In genomic region chr19:4971816-4972495, GRCh38 we compare ENCODE assay signal across 9 cellular contexts. TPM values are rescaled to one million over a fixed set of nuclear protein-coding genes. Genes with fewer than 3 reads are reported as not detected.
A peak's percentile ranks its signal among the peaks of the same experiment; 100 is the strongest.
DNase-seq lines count a peak whose midpoint lies in the region; ATAC-seq and TF ChIP-seq lines count a peak whose summit lies in the region.
"Had no signal": no experiment of that assay in that cellular context is flagged by ENCODE, and none has a peak within 500 bp of the region (broad histone marks: within the 10 kb centered on the region; RNA-seq: fewer than 3 reads in every experiment).

No MANE protein-coding gene starts in this region.

- POLR2A ChIA-PET in activated CD4-positive, alpha-beta T cell treated with anti-CD3 and anti-CD28 coated beads, Interleukin-2, amount 10 ng/mL, durations not matched to agents 7 days and 5 days (lab: Charles Lee), result no interaction called here
- POLR2A ChIA-PET in activated CD8-positive, alpha-beta T cell treated with anti-CD3 and anti-CD28 coated beads, Interleukin-2, amount 10 ng/mL, durations not matched to agents 7 days and 5 days (lab: Charles Lee), result interaction anchor here (0.9 kb wide), 1 partner anchor 59 kb away, joined by 4 read pairs; no protein-coding TSS in a partner anchor

- H3K9me3 Mint-ChIP-seq in activated CD4-positive, alpha-beta T cell treated with anti-CD3 and anti-CD28 coated beads, Interleukin-2, amount 10 ng/mL, durations not matched to agents 7 days and 5 days, result no peaks in the 10 kb centered on the region
- no peaks in the 10 kb centered on the region for H3K9me3 Mint-ChIP-seq in activated CD8-positive, alpha-beta T cell treated with anti-CD3 and anti-CD28 coated beads, Interleukin-2, amount 10 ng/mL, durations not matched to agents 7 days and 5 days (ENCODE audit: insufficient read depth)
- H3K9me3 Mint-ChIP-seq in stimulated activated memory B cell treated with anti-CD40 and anti-IgM and Interleukin-4, amounts not matched to agents 10 μg/mL and 1 μg/mL and 100 μg/mL, for 72 hours, result no peaks in the 10 kb centered on the region

- DNase-seq in activated CD4-positive, alpha-beta T cell treated with anti-CD3 and anti-CD28 coated beads, Interleukin-2, amount 10 ng/mL, durations not matched to agents 7 days and 5 days, result no peak
- DNase-seq in activated CD4-positive, alpha-beta T cell treated with anti-CD3 and anti-CD28 coated beads, Interleukin-2, amount 50 U/mL, for 4 hours, result no peak
- DNase-seq in activated CD8-positive, alpha-beta T cell treated with anti-CD3 and anti-CD28 coated beads, Interleukin-2, amount 10 ng/mL, durations not matched to agents 7 days and 5 days, result no peak
- no peak for DNase-seq in hepatocyte (ENCODE audit: low spot score)
- no peak for DNase-seq in T-helper 9 cell
- DNase-seq in NCI-H82 treated with DMSO at 0.1 percent for 48 hours (lab: John Stamatoyannopoulos, UW; ENCODE audit: unreplicated experiment), result no peak
- DNase-seq in cerebellar cortex (ENCODE audit: low spot score), result no peak
- DNase-seq: NCI-H524 treated with DMSO at 0.1 percent for 48 hours had no signal

- H3K4me3 ChIP-seq in hepatocyte, result no peak overlapping the region

- no peak overlapping the region for H3K27ac Mint-ChIP-seq in activated CD4-positive, alpha-beta T cell treated with anti-CD3 and anti-CD28 coated beads, Interleukin-2, amount 10 ng/mL, durations not matched to agents 7 days and 5 days
- H3K27ac Mint-ChIP-seq in activated CD8-positive, alpha-beta T cell treated with anti-CD3 and anti-CD28 coated beads, Interleukin-2, amount 10 ng/mL, durations not matched to agents 7 days and 5 days, result no peak overlapping the region
- peak overlapping the region; percentile 82 for H3K27ac Mint-ChIP-seq in stimulated activated memory B cell treated with anti-CD40 and anti-IgM and Interleukin-4, amounts not matched to agents 10 μg/mL and 1 μg/mL and 100 μg/mL, for 72 hours

- H3K9me3 ChIP-seq in hepatocyte (ENCODE audit: low read depth), result no peaks in the 10 kb centered on the region

- H3K4me1 ChIP-seq in hepatocyte (ENCODE audit: insufficient read depth), result peaks cover 24% of the 10 kb centered on the region

- H3K36me3 ChIP-seq in hepatocyte (replicated peaks; ENCODE audit: insufficient read depth, low read depth), result no peaks in the 10 kb centered on the region

- WGBS in hepatocyte (ENCODE audit: low lambda C conversion rate, missing lambda C conversion rate), result 93% methylated on average over 15 of the region's 19 CpGs

- ATAC-seq in activated CD8-positive, alpha-beta T cell treated with anti-CD3 and anti-CD28 coated beads, Interleukin-2, amount 10 ng/mL, durations not matched to agents 7 days and 5 days, result no peak
- ATAC-seq in stimulated activated memory B cell treated with anti-CD40 and anti-IgM and Interleukin-4, amounts not matched to agents 10 μg/mL and 1 μg/mL and 100 μg/mL, for 72 hours, result no peak

- H3K36me3 Mint-ChIP-seq in activated CD4-positive, alpha-beta T cell treated with anti-CD3 and anti-CD28 coated beads, Interleukin-2, amount 10 ng/mL, durations not matched to agents 7 days and 5 days (ENCODE audit: low read depth), result peaks cover 10% of the 10 kb centered on the region
- peaks cover 18% of the 10 kb centered on the region for H3K36me3 Mint-ChIP-seq in activated CD8-positive, alpha-beta T cell treated with anti-CD3 and anti-CD28 coated beads, Interleukin-2, amount 10 ng/mL, durations not matched to agents 7 days and 5 days (ENCODE audit: low read depth)
- peaks cover 25% of the 10 kb centered on the region for H3K36me3 Mint-ChIP-seq in stimulated activated memory B cell treated with anti-CD40 and anti-IgM and Interleukin-4, amounts not matched to agents 10 μg/mL and 1 μg/mL and 100 μg/mL, for 72 hours

- H3K27me3 Mint-ChIP-seq in activated CD4-positive, alpha-beta T cell treated with anti-CD3 and anti-CD28 coated beads, Interleukin-2, amount 10 ng/mL, durations not matched to agents 7 days and 5 days, result no peaks in the 10 kb centered on the region
- H3K27me3 Mint-ChIP-seq in activated CD8-positive, alpha-beta T cell treated with anti-CD3 and anti-CD28 coated beads, Interleukin-2, amount 10 ng/mL, durations not matched to agents 7 days and 5 days (ENCODE audit: low read depth), result no peaks in the 10 kb centered on the region
- H3K27me3 Mint-ChIP-seq in stimulated activated memory B cell treated with anti-CD40 and anti-IgM and Interleukin-4, amounts not matched to agents 10 μg/mL and 1 μg/mL and 100 μg/mL, for 72 hours, result no peaks in the 10 kb centered on the region

- H3K4me3 Mint-ChIP-seq in activated CD4-positive, alpha-beta T cell treated with anti-CD3 and anti-CD28 coated beads, Interleukin-2, amount 10 ng/mL, durations not matched to agents 7 days and 5 days, result peak overlapping the region; percentile 94
- H3K4me3 Mint-ChIP-seq in activated CD8-positive, alpha-beta T cell treated with anti-CD3 and anti-CD28 coated beads, Interleukin-2, amount 10 ng/mL, durations not matched to agents 7 days and 5 days, result peak overlapping the region; percentile 89
- H3K4me3 Mint-ChIP-seq in stimulated activated memory B cell treated with anti-CD40 and anti-IgM and Interleukin-4, amounts not matched to agents 10 μg/mL and 1 μg/mL and 100 μg/mL, for 72 hours, result peak overlapping the region; percentile 48

- H3K79me2 ChIP-seq in hepatocyte, result peaks cover 75% of the 10 kb centered on the region

- H4K20me1 ChIP-seq in hepatocyte (ENCODE audit: insufficient read depth, poor library complexity, severe bottlenecking), result peaks cover 61% of the 10 kb centered on the region

- no peaks in the 10 kb centered on the region for H3K9me2 ChIP-seq in hepatocyte (replicated peaks; ENCODE audit: insufficient read depth)

- no peak overlapping the region for H3K27ac ChIP-seq in hepatocyte

- H3K4me2 ChIP-seq in hepatocyte, result peak overlapping the region; percentile 100

- no peaks in the 10 kb centered on the region for H3K27me3 ChIP-seq in hepatocyte

- no peak overlapping the region for H2AFZ ChIP-seq in hepatocyte

- H3K4me1 Mint-ChIP-seq in activated CD4-positive, alpha-beta T cell treated with anti-CD3 and anti-CD28 coated beads, Interleukin-2, amount 10 ng/mL, durations not matched to agents 7 days and 5 days, result peaks cover 46% of the 10 kb centered on the region
- H3K4me1 Mint-ChIP-seq in activated CD8-positive, alpha-beta T cell treated with anti-CD3 and anti-CD28 coated beads, Interleukin-2, amount 10 ng/mL, durations not matched to agents 7 days and 5 days (ENCODE audit: low read depth), result peaks cover 38% of the 10 kb centered on the region
- H3K4me1 Mint-ChIP-seq in stimulated activated memory B cell treated with anti-CD40 and anti-IgM and Interleukin-4, amounts not matched to agents 10 μg/mL and 1 μg/mL and 100 μg/mL, for 72 hours, result peaks cover 64% of the 10 kb centered on the region

- CTCF ChIA-PET in activated CD4-positive, alpha-beta T cell treated with anti-CD3 and anti-CD28 coated beads, Interleukin-2, amount 10 ng/mL, durations not matched to agents 7 days and 5 days (lab: Charles Lee), result interaction anchor here (0.8 to 1.4 kb wide), 4 partner anchors 180 to 718 kb away, joined by 3 to 4 read pairs (median 4); partner anchors contain the start of genes FEM1A and RPL36
- CTCF ChIA-PET in activated CD8-positive, alpha-beta T cell treated with anti-CD3 and anti-CD28 coated beads, Interleukin-2, amount 10 ng/mL, durations not matched to agents 7 days and 5 days (lab: Charles Lee), result interaction anchor here (0.6 to 2.8 kb wide), 4 partner anchors 56 to 118 kb away, joined by 3 to 9 read pairs (median 4); no protein-coding TSS in a partner anchor

- TF ChIP-seq CTCF in hepatocyte (IDR thresholded peaks at IDR 0.05; ENCODE audit: poor library complexity), result no peak

RNA-seq across cellular contexts. Expression of gene KDM4B, which starts 3.0 kb away (rescaled TPM):
- total RNA-seq in activated CD4-positive, alpha-beta T cell treated with anti-CD3 and anti-CD28 coated beads, Interleukin-2, amount 10 ng/mL, durations not matched to agents 7 days and 5 days, result 10 to 100 TPM; 37.1 to 40.2 TPM
- 10 to 100 TPM; 44.9 to 47.0 TPM for total RNA-seq in activated CD8-positive, alpha-beta T cell treated with anti-CD3 and anti-CD28 coated beads, Interleukin-2, amount 10 ng/mL, durations not matched to agents 7 days and 5 days
- 18.4 and 22.2 TPM in 2 replicates for total RNA-seq in hepatocyte
- 29.6 and 34.0 TPM in 2 replicates for polyA plus RNA-seq in hepatocyte
